ENCODE assay signal across 20 cellular contexts in the genomic region with DNA sequence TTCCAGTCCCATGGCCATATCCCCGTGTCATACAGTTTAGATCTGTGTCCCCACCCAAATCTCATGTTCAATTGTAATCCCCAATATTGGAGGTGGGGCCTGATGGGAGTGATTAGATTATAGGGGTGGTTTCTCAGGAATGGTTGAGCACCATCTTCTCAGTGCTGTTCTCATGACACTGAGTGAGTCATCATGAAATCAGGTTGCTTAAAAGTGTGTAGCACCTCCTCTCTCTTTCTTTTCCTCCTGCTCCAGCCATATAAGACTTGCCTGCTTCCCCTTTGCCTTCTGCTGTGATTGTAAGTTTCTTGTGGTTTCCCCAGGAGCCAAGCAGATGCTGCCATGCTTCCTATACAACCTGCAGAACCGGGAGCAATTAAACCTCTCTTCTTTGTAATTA.
"Had no signal": no experiment of that assay in that cellular context is flagged by ENCODE, and none has a peak within 500 bp of the region (broad histone marks: within the 10 kb centered on the region; RNA-seq: fewer than 3 reads in every experiment).

No MANE protein-coding gene starts in this region.

- H3K4me2 ChIP-seq: hepatocyte had no signal

- H3K27me3 ChIP-seq: hepatocyte, transverse colon had no signal

- H3K9me3 ChIP-seq: left ventricle myocardium inferior, transverse colon had no signal

- H3K4me1 ChIP-seq: left ventricle myocardium inferior, transverse colon had no signal

- H3K27ac ChIP-seq: hepatocyte, left ventricle myocardium inferior, transverse colon had no signal

- H3K4me3 ChIP-seq: hepatocyte, left ventricle myocardium inferior, transverse colon had no signal

- H3K79me2 ChIP-seq: hepatocyte had no signal

- DNase-seq: activated CD4-positive, alpha-beta T cell treated with anti-CD3 and anti-CD28 coated beads, Interleukin-2, amount 10 ng/mL, durations not matched to agents 7 days and 5 days; activated CD4-positive, CD25-positive, alpha-beta regulatory T cell; activated CD8-positive, alpha-beta memory T cell treated with anti-CD3 and anti-CD28 coated beads, Interleukin-2, amount 50 U/mL, for 48 hours; activated gamma-delta T cell treated with Interleukin-2 at 50 U/mL for 16 hours; activated T-cell treated with anti-CD3 and anti-CD28 coated beads, Interleukin-2, amount 50 U/mL, for 72 hours; cerebellar nuclear complex; erythroblast; kidney; left ventricle myocardium inferior; mesenchymal stem cell; occipital lobe; right cardiac atrium; small intestine; stimulated activated CD4-positive, alpha-beta T cell treated with anti-CD3 and anti-CD28 coated beads, Interleukin-4, amount 100 ng/mL, for 4 hours; stimulated activated CD8-positive, alpha-beta memory T cell treated with anti-CD3 and anti-CD28 coated beads, Interleukin-4, amount 100 ng/mL, for 48 hours; stimulated activated naive CD4-positive, alpha-beta T cell treated with Interleukin-2 at 50 U/mL for 16 hours; substantia nigra; T-helper 2 cell; transverse colon had no signal

- H2AFZ ChIP-seq: hepatocyte had no signal

- H3K36me3 ChIP-seq: left ventricle myocardium inferior, transverse colon had no signal
